ENCODE assay signal across 8 cellular contexts in the genomic region with DNA sequence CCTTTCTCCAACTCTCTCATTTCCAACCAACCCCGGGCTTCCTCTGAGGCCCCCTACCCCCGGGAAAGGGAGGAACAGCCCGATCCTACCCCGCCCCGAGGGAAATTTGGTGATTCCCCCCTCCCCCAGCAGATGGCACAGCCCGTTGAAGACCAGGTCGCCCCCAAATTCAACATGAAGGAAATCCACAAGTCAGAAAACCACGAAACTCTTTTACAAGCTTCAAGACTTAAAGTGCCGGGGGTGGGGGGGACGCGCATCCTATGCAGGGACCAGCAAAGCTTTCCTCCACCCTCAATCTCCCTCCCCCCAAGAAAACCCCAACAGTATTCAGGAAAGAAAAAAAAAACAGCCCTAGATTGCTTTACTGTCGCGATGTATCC. TPM values are rescaled to one million over a fixed set of nuclear protein-coding genes. Genes with fewer than 3 reads are reported as not detected.
DNase-seq lines count a peak whose midpoint lies in the region; ATAC-seq and TF ChIP-seq lines count a peak whose summit lies in the region.

No MANE protein-coding gene starts in this region.

- peak overlapping the region; percentile 93 for H3K27ac Mint-ChIP-seq in activated CD4-positive, alpha-beta T cell treated with anti-CD3 and anti-CD28 coated beads, Interleukin-2, amount 10 ng/mL, durations not matched to agents 24 days and 14 days
- H3K27ac Mint-ChIP-seq in stimulated activated naive B cell treated with anti-CD40 and anti-IgM and Interleukin-4, amounts not matched to agents 10 μg/mL and 1 μg/mL and 100 μg/mL, for 72 hours, result peak overlapping the region; percentile 98

- intact Hi-C loops in activated CD4-positive, alpha-beta T cell treated with anti-CD3 and anti-CD28 coated beads, Interleukin-2, amount 10 ng/mL, durations not matched to agents 24 days and 14 days (cut with micrococcal nuclease), result loop anchor here (1.0 to 5.0 kb wide), 3 partner anchors 45 to 162 kb away; partner anchors contain the start of genes ATP8B3, MBD3 and UQCR11

- H3K4me1 Mint-ChIP-seq in activated CD4-positive, alpha-beta T cell treated with anti-CD3 and anti-CD28 coated beads, Interleukin-2, amount 10 ng/mL, durations not matched to agents 24 days and 14 days, result peaks cover 17% of the 10 kb centered on the region
- peaks cover 51 to 73% of the 10 kb centered on the region in 2 donors for H3K4me1 Mint-ChIP-seq in stimulated activated naive B cell treated with anti-CD40 and anti-IgM and Interleukin-4, amounts not matched to agents 10 μg/mL and 1 μg/mL and 100 μg/mL, for 72 hours

- peaks cover 4% of the 10 kb centered on the region for H3K4me1 ChIP-seq in foreskin keratinocyte

- peak overlapping the region; percentile 94 for H3K4me3 Mint-ChIP-seq in activated CD4-positive, alpha-beta T cell treated with anti-CD3 and anti-CD28 coated beads, Interleukin-2, amount 10 ng/mL, durations not matched to agents 24 days and 14 days
- H3K4me3 Mint-ChIP-seq in stimulated activated naive B cell treated with anti-CD40 and anti-IgM and Interleukin-4, amounts not matched to agents 10 μg/mL and 1 μg/mL and 100 μg/mL, for 72 hours, result peak overlapping the region; percentile 93 to 99

- no peaks in the 10 kb centered on the region for H3K27me3 Mint-ChIP-seq in activated CD4-positive, alpha-beta T cell treated with anti-CD3 and anti-CD28 coated beads, Interleukin-2, amount 10 ng/mL, durations not matched to agents 24 days and 14 days
- H3K27me3 Mint-ChIP-seq in stimulated activated naive B cell treated with anti-CD40 and anti-IgM and Interleukin-4, amounts not matched to agents 10 μg/mL and 1 μg/mL and 100 μg/mL, for 72 hours, result no peaks in the 10 kb centered on the region

- DNase-seq in activated CD4-positive, alpha-beta T cell treated with anti-CD3 and anti-CD28 coated beads, Interleukin-2, amount 10 ng/mL, durations not matched to agents 24 days and 14 days, result peak; percentile 64
- no peak for DNase-seq in activated CD4-positive, alpha-beta T cell treated with anti-CD3 and anti-CD28 coated beads for 4 hours
- peak; percentile 31 for DNase-seq in UCSD-AML1 (lab: John Stamatoyannopoulos, UW; ENCODE audit: unreplicated experiment)
- DNase-seq in foreskin keratinocyte, result no peak
- no peak for DNase-seq in stimulated activated naive B cell treated with anti-CD40 and anti-IgM and Interleukin-4, amounts not matched to agents 10 μg/mL and 1 μg/mL and 100 μg/mL, for 72 hours
- no peak for DNase-seq in NOMO-1 treated with dmso at 0.1 percent for 144 hours (lab: John Stamatoyannopoulos, UW; ENCODE audit: unreplicated experiment)
- no peak for DNase-seq in ureter (ENCODE audit: low spot score)

- ATAC-seq in foreskin keratinocyte, result no peak
- ATAC-seq in stimulated activated naive B cell treated with anti-CD40 and anti-IgM and Interleukin-4, amounts not matched to agents 10 μg/mL and 1 μg/mL and 100 μg/mL, for 72 hours (replicated peaks), result no peak
- no peak for ATAC-seq in HG03354 (IDR thresholded peaks at IDR 0.05; ENCODE audit: poor library complexity, severe bottlenecking, unreplicated experiment)

- H3K36me3 Mint-ChIP-seq in activated CD4-positive, alpha-beta T cell treated with anti-CD3 and anti-CD28 coated beads, Interleukin-2, amount 10 ng/mL, durations not matched to agents 24 days and 14 days (ENCODE audit: low read depth), result peaks cover 20% of the 10 kb centered on the region
- H3K36me3 Mint-ChIP-seq in stimulated activated naive B cell treated with anti-CD40 and anti-IgM and Interleukin-4, amounts not matched to agents 10 μg/mL and 1 μg/mL and 100 μg/mL, for 72 hours, result peaks cover 33 to 34% of the 10 kb centered on the region in 2 donors

- H3K27ac ChIP-seq in foreskin keratinocyte, result no peak overlapping the region

- peak; percentile 13 for TF ChIP-seq CTCF in foreskin keratinocyte (conservative IDR thresholded peaks at IDR 0.05)

- no peaks in the 10 kb centered on the region for H3K9me3 Mint-ChIP-seq in activated CD4-positive, alpha-beta T cell treated with anti-CD3 and anti-CD28 coated beads, Interleukin-2, amount 10 ng/mL, durations not matched to agents 24 days and 14 days
- H3K9me3 Mint-ChIP-seq in stimulated activated naive B cell treated with anti-CD40 and anti-IgM and Interleukin-4, amounts not matched to agents 10 μg/mL and 1 μg/mL and 100 μg/mL, for 72 hours, result no peaks in the 10 kb centered on the region

- no peaks in the 10 kb centered on the region for H3K27me3 ChIP-seq in foreskin keratinocyte

RNA-seq across cellular contexts. Expression of gene TCF3, which starts 1.8 kb away (rescaled TPM):
- 147 and 154 TPM in 2 replicates for total RNA-seq in activated CD4-positive, alpha-beta T cell treated with anti-CD3 and anti-CD28 coated beads, Interleukin-2, amount 10 ng/mL, durations not matched to agents 24 days and 14 days
- total RNA-seq in foreskin keratinocyte, result 95.1 and 105 TPM in 2 replicates
- polyA plus RNA-seq in foreskin keratinocyte, result 87.1 and 89.7 TPM in 2 replicates
- 56.2 TPM for total RNA-seq in ureter

RNA-seq across cellular contexts. Expression of gene UQCR11, which starts 45.4 kb away (rescaled TPM):
- total RNA-seq in activated CD4-positive, alpha-beta T cell treated with anti-CD3 and anti-CD28 coated beads, Interleukin-2, amount 10 ng/mL, durations not matched to agents 24 days and 14 days, result 194 and 195 TPM in 2 replicates
- total RNA-seq in foreskin keratinocyte, result 87.3 and 109 TPM in 2 replicates
- 345 and 361 TPM in 2 replicates for polyA plus RNA-seq in foreskin keratinocyte
- 197 TPM for total RNA-seq in ureter

RNA-seq across cellular contexts. Expression of gene MBD3, which starts 58.0 kb away (rescaled TPM):
- total RNA-seq in activated CD4-positive, alpha-beta T cell treated with anti-CD3 and anti-CD28 coated beads, Interleukin-2, amount 10 ng/mL, durations not matched to agents 24 days and 14 days, result 132 and 140 TPM in 2 replicates
- total RNA-seq in foreskin keratinocyte (77.1 and 86.3 TPM in 2 replicates), ureter (60.7 TPM)
- 80.5 and 85.0 TPM in 2 replicates for polyA plus RNA-seq in foreskin keratinocyte

Comparison
In these comparisons a context has a peak if more than half of its experiments do, and no peak if none do; other contexts are left out.
1. DNase-seq: peak in activated CD4-positive, alpha-beta T cell treated with anti-CD3 and anti-CD28 coated beads, Interleukin-2, amount 10 ng/mL, durations not matched to agents 24 days and 14 days (single experiment) and UCSD-AML1 (single experiment); none in activated CD4-positive, alpha-beta T cell treated with anti-CD3 and anti-CD28 coated beads for 4 hours (0 of 2), foreskin keratinocyte (0 of 2), stimulated activated naive B cell treated with anti-CD40 and anti-IgM and Interleukin-4, amounts not matched to agents 10 μg/mL and 1 μg/mL and 100 μg/mL, for 72 hours (single experiment), NOMO-1 treated with dmso at 0.1 percent for 144 hours (single experiment) and ureter (single experiment).